In genomic region chrX:147914609-147915008, GRCh38 we compare ENCODE assay signal across 9 cellular contexts. TPM values are rescaled to one million over a fixed set of nuclear protein-coding genes. Genes with fewer than 3 reads are reported as not detected.
A peak's percentile ranks its signal among the peaks of the same experiment; 100 is the strongest.
DNase-seq lines count a peak whose midpoint lies in the region; ATAC-seq and TF ChIP-seq lines count a peak whose summit lies in the region.
"Had no signal": no experiment of that assay in that cellular context is flagged by ENCODE, and none has a peak within 500 bp of the region (broad histone marks: within the 10 kb centered on the region; RNA-seq: fewer than 3 reads in every experiment).

No MANE protein-coding gene starts in this region.

- no peaks in the 10 kb centered on the region for H3K9me2 ChIP-seq in neural cell (ENCODE audit: insufficient read depth, low read length)

- H3K9ac ChIP-seq in HUES48 (ENCODE audit: low read depth, low read length) (no peak overlapping the region), neural cell (ENCODE audit: low read length) (no peak overlapping the region)

- H4K20me1 ChIP-seq in neural cell (ENCODE audit: insufficient read depth) = no peaks in the 10 kb centered on the region

- H3K27me3 ChIP-seq in CD4-positive, alpha-beta memory T cell (ENCODE audit: insufficient read depth, low read length) = no peaks in the 10 kb centered on the region
- no peaks in the 10 kb centered on the region for H3K27me3 ChIP-seq in HUES48 (ENCODE audit: control insufficient read depth, insufficient read depth, low read length)
- H3K27me3 ChIP-seq in neural cell (ENCODE audit: insufficient read depth, low read depth, low read length) = no peaks in the 10 kb centered on the region

- no peak for TF ChIP-seq RAD21 in neural cell (conservative IDR thresholded peaks at IDR 0.05)

- H3K27ac Mint-ChIP-seq in CD4-positive, alpha-beta memory T cell = peak overlapping the region in 5 of 7 donors; percentile 38 to 91 (median 67)
- H3K27ac Mint-ChIP-seq in activated naive CD8-positive, alpha-beta T cell treated with anti-CD3 and anti-CD28 coated beads for 36 hours = no peak overlapping the region
- H3K27ac Mint-ChIP-seq: dendritic cell treated with granulocyte-macrophage colony-stimulating factor and Interleukin-4, amounts not matched to agents 40 ng/mL and 50 ng/mL, for 4 days had no signal

- no peak overlapping the region for H3K27ac ChIP-seq in CD4-positive, alpha-beta memory T cell (ENCODE audit: low read depth, low read length)
- H3K27ac ChIP-seq in HUES48 (ENCODE audit: low read depth, low read length) = no peak overlapping the region
- H3K27ac ChIP-seq in neural cell (ENCODE audit: low read length) = no peak overlapping the region

- H3K36me3 Mint-ChIP-seq in CD4-positive, alpha-beta memory T cell = peaks cover 0 to 6% of the 10 kb centered on the region in 2 donors
- H3K36me3 Mint-ChIP-seq in activated naive CD8-positive, alpha-beta T cell treated with anti-CD3 and anti-CD28 coated beads for 36 hours = peaks cover 11% of the 10 kb centered on the region

- H3K36me3 ChIP-seq in CD4-positive, alpha-beta memory T cell (ENCODE audit: insufficient read depth, low read length) = no peaks in the 10 kb centered on the region
- H3K36me3 ChIP-seq in HUES48 (ENCODE audit: control insufficient read depth, insufficient read depth, low read length) (no peaks in the 10 kb centered on the region), neural cell (ENCODE audit: insufficient read depth, low read length) (no peaks in the 10 kb centered on the region)

- no peaks in the 10 kb centered on the region for H3F3A ChIP-seq in neural cell (ENCODE audit: insufficient read depth, low read length, poor library complexity, severe bottlenecking)

- no peak for TF ChIP-seq EP300 in neural cell (conservative IDR thresholded peaks at IDR 0.05; ENCODE audit: poor library complexity, severe bottlenecking)

- peaks cover 46% of the 10 kb centered on the region for H3K79me2 ChIP-seq in neural cell (replicated peaks; ENCODE audit: insufficient read depth, low read length)

- intact Hi-C loops in CD4-positive, alpha-beta memory T cell (cut with micrococcal nuclease) = no loop called here

- H3K4me1 ChIP-seq in CD4-positive, alpha-beta memory T cell (ENCODE audit: insufficient read depth, low read length) = peaks cover 73% of the 10 kb centered on the region
- peaks cover 21% of the 10 kb centered on the region for H3K4me1 ChIP-seq in HUES48 (ENCODE audit: control insufficient read depth, insufficient read depth, low read length)

- ATAC-seq in GM21737 (IDR thresholded peaks at IDR 0.05; ENCODE audit: unreplicated experiment) (no peak), HG03354 (IDR thresholded peaks at IDR 0.05; ENCODE audit: poor library complexity, severe bottlenecking, unreplicated experiment) (no peak)

- H3K4me1 Mint-ChIP-seq in CD4-positive, alpha-beta memory T cell = peaks cover 30 to 68% (median 37%) of the 10 kb centered on the region in 4 donors
- H3K4me1 Mint-ChIP-seq in activated naive CD8-positive, alpha-beta T cell treated with anti-CD3 and anti-CD28 coated beads for 36 hours = peaks cover 34% of the 10 kb centered on the region

- no peak for TF ChIP-seq CTCF in neural cell (IDR thresholded peaks at IDR 0.05; ENCODE audit: poor library complexity, severe bottlenecking)

- CTCF ChIA-PET in CD4-positive, alpha-beta memory T cell (lab: Charles Lee; ENCODE audit: partially characterized antibody) = no interaction called here

- POLR2A ChIA-PET in CD4-positive, alpha-beta memory T cell (lab: Charles Lee; ENCODE audit: partially characterized antibody) = no interaction called here

- no peak for DNase-seq in CD4-positive, alpha-beta memory T cell
- DNase-seq in activated naive CD8-positive, alpha-beta T cell treated with anti-CD3 and anti-CD28 coated beads for 36 hours = no peak
- DNase-seq in DMS79 treated with DMSO at 0.1 percent for 48 hours (lab: John Stamatoyannopoulos, UW) = no peak
- DNase-seq: retina had no signal

- H3K9me3 Mint-ChIP-seq in CD4-positive, alpha-beta memory T cell = no peaks in the 10 kb centered on the region
- H3K9me3 Mint-ChIP-seq in activated naive CD8-positive, alpha-beta T cell treated with anti-CD3 and anti-CD28 coated beads for 36 hours = no peaks in the 10 kb centered on the region
- H3K9me3 Mint-ChIP-seq: dendritic cell treated with granulocyte-macrophage colony-stimulating factor and Interleukin-4, amounts not matched to agents 40 ng/mL and 50 ng/mL, for 4 days had no signal

- no peak overlapping the region for H2AFZ ChIP-seq in neural cell (ENCODE audit: low read depth, low read length)

- peak overlapping the region; percentile 65 for H3K4me2 ChIP-seq in neural cell (ENCODE audit: low read length)

- H3K9me3 ChIP-seq in CD4-positive, alpha-beta memory T cell (ENCODE audit: control insufficient read depth in 1 of 2, low read length in 2 of 2) = no peaks in the 10 kb centered on the region
- H3K9me3 ChIP-seq in HUES48 (ENCODE audit: control insufficient read depth, insufficient read depth, low read length) (peaks cover 23% of the 10 kb centered on the region; the same call in 1 of the 2 replicates), neural cell (ENCODE audit: low read length) (no peaks in the 10 kb centered on the region)

- no peaks in the 10 kb centered on the region for H3K27me3 Mint-ChIP-seq in CD4-positive, alpha-beta memory T cell
- H3K27me3 Mint-ChIP-seq in activated naive CD8-positive, alpha-beta T cell treated with anti-CD3 and anti-CD28 coated beads for 36 hours = no peaks in the 10 kb centered on the region
- H3K27me3 Mint-ChIP-seq: dendritic cell treated with granulocyte-macrophage colony-stimulating factor and Interleukin-4, amounts not matched to agents 40 ng/mL and 50 ng/mL, for 4 days had no signal

- peak overlapping the region in 5 of 8 donors; percentile 29 to 99 (median 96) for H3K4me3 Mint-ChIP-seq in CD4-positive, alpha-beta memory T cell
- H3K4me3 Mint-ChIP-seq in activated naive CD8-positive, alpha-beta T cell treated with anti-CD3 and anti-CD28 coated beads for 36 hours = peak overlapping the region; percentile 22
- H3K4me3 Mint-ChIP-seq: dendritic cell treated with granulocyte-macrophage colony-stimulating factor and Interleukin-4, amounts not matched to agents 40 ng/mL and 50 ng/mL, for 4 days had no signal

- H3K4me3 ChIP-seq in CD4-positive, alpha-beta memory T cell (ENCODE audit: low read length in 2 of 2) = no peak overlapping the region
- 0 out of 2 replicates have a peak overlapping the region, but pooled peaks have one; percentile 79 for H3K4me3 ChIP-seq in HUES48 (ENCODE audit: low read depth, low read length)
- H3K4me3 ChIP-seq in neural cell (ENCODE audit: low read length) = peak overlapping the region; percentile 84

TF ChIP-seq in neural cell, 6 proteins besides CTCF, POLR2A, EP300 and RAD21:
- TF ChIP-seq SMC3 (conservative IDR thresholded peaks at IDR 0.05; ENCODE audit: poor library complexity) (no peak), TAF1 (IDR thresholded peaks at IDR 0.05; ENCODE audit: low read depth) (no peak), REST (IDR thresholded peaks at IDR 0.05; ENCODE audit: borderline replicate concordance) (no peak), POLR2AphosphoS5 (IDR thresholded peaks at IDR 0.05) (no peak)

RNA-seq across cellular contexts. Expression of gene FMR1, which starts 2.9 kb away (rescaled TPM):
- total RNA-seq in CD4-positive, alpha-beta memory T cell = 10 to 100 TPM; 82.8 to 88.8 TPM
- polyA plus RNA-seq in CD4-positive, alpha-beta memory T cell = 1 to 10 TPM; 5.8 to 7.3 TPM
- total RNA-seq in activated naive CD8-positive, alpha-beta T cell treated with anti-CD3 and anti-CD28 coated beads for 36 hours = 10 to 100 TPM; 36.5 to 37.2 TPM
- polyA plus RNA-seq in neural cell = 70.8 and 73.1 TPM in 2 replicates
- 66.7 and 83.2 TPM in 2 replicates for polyA minus RNA-seq in neural cell

Comparison
In these comparisons a context has a peak if more than half of its experiments do, and no peak if none do; other contexts are left out.
1. H3K4me3 ChIP-seq: peak in HUES48 (single experiment) and neural cell (single experiment); none in CD4-positive, alpha-beta memory T cell (0 of 2).